Comparison of ENCODE assay signal across 12 cellular contexts in the genomic region with DNA sequence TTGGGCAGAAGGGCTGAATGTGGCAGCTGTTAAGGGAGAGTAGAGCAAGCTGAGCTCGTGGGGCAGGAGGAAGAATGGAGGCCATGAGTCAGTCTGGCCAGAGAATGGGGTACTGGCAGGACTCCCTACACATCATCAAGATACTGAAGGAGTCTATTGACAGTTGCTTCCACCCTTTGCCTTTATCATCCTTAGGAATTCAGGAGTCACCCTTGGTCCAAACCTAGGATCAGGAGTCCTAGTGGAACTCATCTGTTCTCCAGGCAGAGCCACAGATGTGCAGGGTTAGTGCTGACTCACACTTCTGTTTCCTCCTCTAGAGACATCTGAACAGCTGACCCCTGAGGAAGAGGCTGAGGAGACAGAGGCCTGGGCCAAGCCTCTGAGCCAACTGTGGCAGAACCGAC. TPM values are rescaled to one million over a fixed set of nuclear protein-coding genes. Genes with fewer than 3 reads are reported as not detected.
DNase-seq lines count a peak whose midpoint lies in the region; ATAC-seq and TF ChIP-seq lines count a peak whose summit lies in the region.
"Had no signal": no experiment of that assay in that cellular context is flagged by ENCODE, and none has a peak within 500 bp of the region (broad histone marks: within the 10 kb centered on the region; RNA-seq: fewer than 3 reads in every experiment).

No MANE protein-coding gene starts in this region.

- H3K27me3 ChIP-seq in SJCRH30 = no peaks in the 10 kb centered on the region
- H3K27me3 ChIP-seq in sigmoid colon = no peaks in the 10 kb centered on the region

- peak overlapping the region; percentile 20 for H3K27ac Mint-ChIP-seq in activated T-cell treated with anti-CD3 and anti-CD28 coated beads, Interleukin-2, amount 50 U/mL, for 24 hours

- peak overlapping the region; percentile 51 for H3K27ac ChIP-seq in SJCRH30
- no peak overlapping the region for H3K27ac ChIP-seq in sigmoid colon

- H3K4me3 ChIP-seq in SJCRH30 (no peak overlapping the region), epithelial cell of esophagus (ENCODE audit: low read length) (no peak overlapping the region), skeletal muscle cell (ENCODE audit: low read depth, low read length) (no peak overlapping the region), sigmoid colon (no peak overlapping the region)

- intact Hi-C loops in sigmoid colon (cut with DNase I) = no loop called here

- no peak for TF ChIP-seq POLR2A in sigmoid colon (IDR thresholded peaks at IDR 0.05)

- TF ChIP-seq EP300 in sigmoid colon (IDR thresholded peaks at IDR 0.05) = no peak

- H3K9me3 ChIP-seq in SJCRH30 (replicated peaks) (no peaks in the 10 kb centered on the region), sigmoid colon (no peaks in the 10 kb centered on the region)

- WGBS in sigmoid colon, 2 donors = 70 to 74% methylated on average over 2 of the region's 2 CpGs

- peaks cover 14% of the 10 kb centered on the region for H3K4me1 ChIP-seq in SJCRH30
- H3K4me1 ChIP-seq in sigmoid colon = peaks cover 0 to 11% (median 8%) of the 10 kb centered on the region in 4 donors

- no peak for DNase-seq in activated T-cell treated with anti-CD3 and anti-CD28 coated beads, Interleukin-2, amount 50 U/mL, for 24 hours
- DNase-seq in activated T-cell treated with anti-CD3 and anti-CD28 coated beads, Interleukin-2, amount 50 U/mL, for 1 hour = no peak
- DNase-seq in SJCRH30 (peak; percentile 62 to 64), epithelial cell of esophagus (ENCODE audit: low read depth) (peak; percentile 30), skeletal muscle cell (ENCODE audit: low read depth) (peak; percentile 64), sigmoid colon (no peak)
- DNase-seq: ACHN, KG1, NCI-H526 treated with DMSO at 0.1 percent for 48 hours had no signal

- no peaks in the 10 kb centered on the region for H3K4me1 Mint-ChIP-seq in activated T-cell treated with anti-CD3 and anti-CD28 coated beads, Interleukin-2, amount 50 U/mL, for 24 hours (ENCODE audit: low read depth)

- H3K4me3 Mint-ChIP-seq in activated T-cell treated with anti-CD3 and anti-CD28 coated beads, Interleukin-2, amount 50 U/mL, for 24 hours = no peak overlapping the region

- TF ChIP-seq CTCF in epithelial cell of esophagus (IDR thresholded peaks at IDR 0.05; ENCODE audit: insufficient read depth, low read depth, low read length, missing control alignments) (no peak), sigmoid colon (IDR thresholded peaks at IDR 0.05) (no peak)

- ATAC-seq in GM21447 (IDR thresholded peaks at IDR 0.05; ENCODE audit: unreplicated experiment) (no peak), HG03045 (IDR thresholded peaks at IDR 0.05; ENCODE audit: unreplicated experiment) (no peak)
- ATAC-seq: esophagus mucosa had no signal

- H3K9me3 Mint-ChIP-seq in activated T-cell treated with anti-CD3 and anti-CD28 coated beads, Interleukin-2, amount 50 U/mL, for 24 hours = no peaks in the 10 kb centered on the region

- H3K36me3 ChIP-seq in SJCRH30 = peaks cover 89% of the 10 kb centered on the region
- peaks cover 65 to 99% (median 78%) of the 10 kb centered on the region in 4 donors for H3K36me3 ChIP-seq in sigmoid colon

- no peaks in the 10 kb centered on the region for H3K27me3 Mint-ChIP-seq in activated T-cell treated with anti-CD3 and anti-CD28 coated beads, Interleukin-2, amount 50 U/mL, for 24 hours

- no peaks in the 10 kb centered on the region for H3K36me3 Mint-ChIP-seq in activated T-cell treated with anti-CD3 and anti-CD28 coated beads, Interleukin-2, amount 50 U/mL, for 24 hours (ENCODE audit: low read depth)

RNA-seq across cellular contexts. Expression of gene ST3GAL3, which starts 18.7 kb away (rescaled TPM):
- 6.9 and 10.5 TPM in 2 replicates for total RNA-seq in SJCRH30 (2014; rRNA removed; shearing (Covaris generic))
- 10 to 100 TPM; 21.3 to 31.4 (median 23.8) TPM for total RNA-seq in sigmoid colon
- 10 to 100 TPM in 2 of 3 donors, 1 to 10 TPM in 1; 7.2 to 18.0 (median 13.1) TPM for polyA plus RNA-seq in sigmoid colon

RNA-seq across cellular contexts. Expression of gene KDM4A, which starts 38.6 kb away (rescaled TPM):
- 32.6 and 39.5 TPM in 2 replicates for total RNA-seq in SJCRH30 (2014; rRNA removed; shearing (Covaris generic))
- 10 to 100 TPM; 16.2 to 30.7 (median 17.5) TPM for total RNA-seq in sigmoid colon
- polyA plus RNA-seq in sigmoid colon = 10 to 100 TPM; 16.8 to 25.2 (median 25.0) TPM

Comparison
In these comparisons a context has a peak if more than half of its experiments do, and no peak if none do; other contexts are left out.
1. DNase-seq: peak in SJCRH30 (2 of 2), epithelial cell of esophagus (single experiment) and skeletal muscle cell (single experiment); none in activated T-cell treated with anti-CD3 and anti-CD28 coated beads, Interleukin-2, amount 50 U/mL, for 24 hours (single experiment), activated T-cell treated with anti-CD3 and anti-CD28 coated beads, Interleukin-2, amount 50 U/mL, for 1 hour (single experiment) and sigmoid colon (single experiment).